ENCODE assay signal across 8 cellular contexts in genomic region chr19:39481229-39481545, GRCh38. TPM values are rescaled to one million over a fixed set of nuclear protein-coding genes. Genes with fewer than 3 reads are reported as not detected.
DNase-seq lines count a peak whose midpoint lies in the region; ATAC-seq and TF ChIP-seq lines count a peak whose summit lies in the region.

No MANE protein-coding gene starts in this region.

- H3K4me2 ChIP-seq in DND-41 (ENCODE audit: insufficient read depth, low read length): peak overlapping the region; percentile 71
- peak overlapping the region; percentile 75 for H3K4me2 ChIP-seq in neuronal stem cell (ENCODE audit: insufficient read depth, low read length, poor library complexity, severe bottlenecking)

- ATAC-seq in DND-41 (ENCODE audit: insufficient read depth, low read depth): no peak
- ATAC-seq in HG03025 (IDR thresholded peaks at IDR 0.05; ENCODE audit: low FRiP score, unreplicated experiment): no peak

- H2BK15ac ChIP-seq in neuronal stem cell (ENCODE audit: low read length): peak overlapping the region; percentile 75

- no peak for TF ChIP-seq CTCF in DND-41 (IDR thresholded peaks at IDR 0.05; ENCODE audit: borderline replicate concordance, extremely low read depth, low read length, poor library complexity, severe bottlenecking)

- no peaks in the 10 kb centered on the region for H4K20me1 ChIP-seq in DND-41 (ENCODE audit: insufficient read depth, low read length)

- peak overlapping the region; percentile 90 for H2AK5ac ChIP-seq in neuronal stem cell (ENCODE audit: low read depth, low read length)

- H3K79me1 ChIP-seq in neuronal stem cell (ENCODE audit: low read depth, low read length): peaks cover 13% of the 10 kb centered on the region

- H3K23ac ChIP-seq in neuronal stem cell (ENCODE audit: low read depth, low read length, poor library complexity): peak overlapping the region; percentile 58

- H2AFZ ChIP-seq in DND-41 (ENCODE audit: low read depth, low read length) (peak overlapping the region; percentile 70), neuronal stem cell (ENCODE audit: low read length) (peak overlapping the region; percentile 96)

- peak overlapping the region; percentile 94 for H3K14ac ChIP-seq in neuronal stem cell (ENCODE audit: low read length)

- peaks cover 25% of the 10 kb centered on the region for H3K4me1 ChIP-seq in DND-41 (ENCODE audit: insufficient read depth, low read length)
- H3K4me1 ChIP-seq in ectodermal cell (ENCODE audit: control insufficient read depth, insufficient read depth, low read length): peaks cover 6% of the 10 kb centered on the region
- H3K4me1 ChIP-seq in neuronal stem cell (ENCODE audit: control insufficient read depth in 2 of 2, insufficient read depth in 1 of 2, low read depth in 1 of 2, low read length in 2 of 2): peaks cover 10 to 12% of the 10 kb centered on the region in 2 donors

- H4K91ac ChIP-seq in neuronal stem cell (ENCODE audit: low read depth, low read length, poor library complexity): peak overlapping the region; percentile 43

- H4K8ac ChIP-seq in neuronal stem cell (ENCODE audit: low read depth, low read length): no peak overlapping the region

- H3K79me2 ChIP-seq in DND-41 (ENCODE audit: insufficient read depth, low read length): peaks cover 31% of the 10 kb centered on the region

- H3K4me3 ChIP-seq in DND-41 (ENCODE audit: low read depth in 1 of 2, low read length in 2 of 2) (peak overlapping the region; percentile 42 to 68; a peak in 3 of 4 replicates), MG63 (peak overlapping the region; percentile 100), ectodermal cell (ENCODE audit: insufficient read depth, low read depth, low read length) (peak overlapping the region; percentile 88), neuronal stem cell (ENCODE audit: low read length in 2 of 2) (peak overlapping the region; percentile 97 to 100)

- H3K18ac ChIP-seq in neuronal stem cell (ENCODE audit: low read length): peak overlapping the region; percentile 95

- peak; percentile 15 for DNase-seq in DND-41
- peak; percentile 10 for DNase-seq in MG63
- no peak for DNase-seq in neuronal stem cell (ENCODE audit: low spot score)
- DNase-seq in hippocampal formation (lab: John Stamatoyannopoulos, UW): no peak
- no peak for DNase-seq in NCI-H345 (lab: John Stamatoyannopoulos, UW)
- no peak for DNase-seq in cerebellum (ENCODE audit: low spot score)

- WGBS in ectodermal cell, 2 experiments: 2 to 3% methylated on average over 12 of the region's 12 CpGs
- no CpG with 5 or more reads among the region's 12 CpGs for WGBS in neuronal stem cell (ENCODE audit: extremely low coverage in 2 of 2, insufficient read length in 2 of 2, insufficient replicate concordance in 1 of 2), 2 donors

- H3K36me3 ChIP-seq in DND-41 (ENCODE audit: insufficient read depth, low read length) (peaks cover 35% of the 10 kb centered on the region), MG63 (peaks cover 54% of the 10 kb centered on the region), ectodermal cell (ENCODE audit: control insufficient read depth, insufficient read depth, low read length) (peaks cover 14% of the 10 kb centered on the region), neuronal stem cell (replicated peaks in 1 of 2; ENCODE audit: control insufficient read depth in 2 of 2, insufficient read depth in 2 of 2, low read length in 2 of 2) (peaks cover 19 to 43% of the 10 kb centered on the region in 2 donors)

- no peak overlapping the region for H2BK12ac ChIP-seq in neuronal stem cell (ENCODE audit: low read length)

- no peaks in the 10 kb centered on the region for H3K27me3 ChIP-seq in DND-41 (ENCODE audit: insufficient read depth, low read length, poor library complexity)
- no peaks in the 10 kb centered on the region for H3K27me3 ChIP-seq in MG63
- H3K27me3 ChIP-seq in ectodermal cell (ENCODE audit: control insufficient read depth, insufficient read depth, low read length, poor library complexity, severe bottlenecking): no peaks in the 10 kb centered on the region
- H3K27me3 ChIP-seq in neuronal stem cell (ENCODE audit: control insufficient read depth in 3 of 3, insufficient read depth in 3 of 3, low read depth in 1 of 3, low read length in 3 of 3): no peaks in the 10 kb centered on the region

- H3K9ac ChIP-seq in DND-41 (ENCODE audit: low read depth, low read length) (peak overlapping the region; percentile 73), neuronal stem cell (ENCODE audit: low read depth, low read length, poor library complexity) (peak overlapping the region; percentile 96)

- H3K27ac ChIP-seq in DND-41 (ENCODE audit: low read length): peak overlapping the region; percentile 69
- H3K27ac ChIP-seq in ectodermal cell (ENCODE audit: insufficient read depth, low read depth, low read length, poor library complexity, severe bottlenecking): peak overlapping the region; percentile 11
- H3K27ac ChIP-seq in neuronal stem cell (replicated peaks; ENCODE audit: low read length): no peak overlapping the region

- no peak overlapping the region for H2BK120ac ChIP-seq in neuronal stem cell (ENCODE audit: low read depth, low read length)

- peak overlapping the region; percentile 90 for H3K4ac ChIP-seq in neuronal stem cell (ENCODE audit: low read length)

- peak overlapping the region; percentile 87 for H2BK5ac ChIP-seq in neuronal stem cell (ENCODE audit: low read length)

- H3K9me3 ChIP-seq in DND-41 (ENCODE audit: insufficient read depth, low read length, severe bottlenecking): no peaks in the 10 kb centered on the region
- no peaks in the 10 kb centered on the region for H3K9me3 ChIP-seq in MG63
- H3K9me3 ChIP-seq in ectodermal cell (ENCODE audit: control insufficient read depth, low read length): no peaks in the 10 kb centered on the region
- no peaks in the 10 kb centered on the region for H3K9me3 ChIP-seq in neuronal stem cell (replicated peaks in 1 of 2; ENCODE audit: control insufficient read depth in 2 of 2, insufficient read depth in 1 of 2, low read depth in 1 of 2, low read length in 2 of 2)

RNA-seq across cellular contexts. Expression of gene TIMM50, which starts 0.5 kb away (rescaled TPM):
- 166 and 218 TPM in 2 replicates for total RNA-seq in MG63 (2014; rRNA removed; shearing (Covaris generic); ENCODE audit: low replicate concordance)
- polyA plus RNA-seq in ectodermal cell (2013, experiment 1 of 4): 97.3 TPM
- polyA plus RNA-seq in ectodermal cell (2013, experiment 2 of 4): 97.1 TPM
- polyA plus RNA-seq in ectodermal cell (2013, experiment 3 of 4): 68.0 TPM
- polyA plus RNA-seq in ectodermal cell (2013, experiment 4 of 4): 83.7 TPM
- 67.0 TPM for polyA plus RNA-seq in neuronal stem cell (2013, experiment 1 of 2)
- 62.8 TPM for polyA plus RNA-seq in neuronal stem cell (2013, experiment 2 of 2)
- total RNA-seq in cerebellum: 36.7 TPM

RNA-seq across cellular contexts. Expression of gene DLL3, which starts 17.6 kb away (rescaled TPM):
- 1.7 and 5.6 TPM in 2 replicates for total RNA-seq in MG63 (2014; rRNA removed; shearing (Covaris generic); ENCODE audit: low replicate concordance)
- 7.9 TPM for polyA plus RNA-seq in ectodermal cell (2013, experiment 1 of 4)
- 4.3 TPM for polyA plus RNA-seq in ectodermal cell (2013, experiment 2 of 4)
- 9.9 TPM for polyA plus RNA-seq in ectodermal cell (2013, experiment 3 of 4)
- 13.3 TPM for polyA plus RNA-seq in ectodermal cell (2013, experiment 4 of 4)
- 4.0 TPM for polyA plus RNA-seq in neuronal stem cell (2013, experiment 1 of 2)
- 4.0 TPM for polyA plus RNA-seq in neuronal stem cell (2013, experiment 2 of 2)
- total RNA-seq in cerebellum: 16.8 TPM

RNA-seq across cellular contexts. Expression of gene SELENOV, which starts 33.8 kb away (rescaled TPM):
- not detected in 2 replicates for total RNA-seq in MG63 (2014; rRNA removed; shearing (Covaris generic); ENCODE audit: low replicate concordance)
- polyA plus RNA-seq in ectodermal cell (2013, experiment 1 of 4): 3.5 TPM
- 4.1 TPM for polyA plus RNA-seq in ectodermal cell (2013, experiment 2 of 4)
- polyA plus RNA-seq in ectodermal cell (2013, experiment 3 of 4): 4.1 TPM
- polyA plus RNA-seq in ectodermal cell (2013, experiment 4 of 4): 3.2 TPM
- polyA plus RNA-seq in neuronal stem cell (2013, experiment 1 of 2): 4.2 TPM
- polyA plus RNA-seq in neuronal stem cell (2013, experiment 2 of 2): 4.3 TPM
- not detected for total RNA-seq in cerebellum

RNA-seq across cellular contexts. Expression of gene SUPT5H, which starts 35.8 kb away (rescaled TPM):
- total RNA-seq in MG63 (2014; rRNA removed; shearing (Covaris generic); ENCODE audit: low replicate concordance): 55.9 and 102 TPM in 2 replicates
- polyA plus RNA-seq in ectodermal cell (2013, experiment 1 of 4): 129 TPM
- polyA plus RNA-seq in ectodermal cell (2013, experiment 2 of 4): 132 TPM
- 87.3 TPM for polyA plus RNA-seq in ectodermal cell (2013, experiment 3 of 4)
- 112 TPM for polyA plus RNA-seq in ectodermal cell (2013, experiment 4 of 4)
- 58.7 TPM for polyA plus RNA-seq in neuronal stem cell (2013, experiment 1 of 2)
- polyA plus RNA-seq in neuronal stem cell (2013, experiment 2 of 2): 54.7 TPM
- total RNA-seq in cerebellum: 39.6 TPM

RNA-seq across cellular contexts. Expression of gene RPS16, which starts 45.4 kb away (rescaled TPM):
- 95.9 and 97.8 TPM in 2 replicates for total RNA-seq in MG63 (2014; rRNA removed; shearing (Covaris generic); ENCODE audit: low replicate concordance)
- polyA plus RNA-seq in ectodermal cell (2013, experiment 1 of 4): 1,697 TPM
- polyA plus RNA-seq in ectodermal cell (2013, experiment 2 of 4): 1,868 TPM
- 2,395 TPM for polyA plus RNA-seq in ectodermal cell (2013, experiment 3 of 4)
- 2,708 TPM for polyA plus RNA-seq in ectodermal cell (2013, experiment 4 of 4)
- 4,379 TPM for polyA plus RNA-seq in neuronal stem cell (2013, experiment 1 of 2)
- 4,439 TPM for polyA plus RNA-seq in neuronal stem cell (2013, experiment 2 of 2)
- 48.1 TPM for total RNA-seq in cerebellum

Comparison
In these comparisons a context has a peak if more than half of its experiments do, and no peak if none do; other contexts are left out.
1. DNase-seq: peak in DND-41 (single experiment) and MG63 (single experiment); none in neuronal stem cell (single experiment), hippocampal formation (0 of 2), NCI-H345 (single experiment) and cerebellum (single experiment).
2. Peak in every context shown above with its lines, with median percentiles within 50 percentile points of each other: H3K4me3 ChIP-seq.